Comparison of ENCODE assay signal across 11 cellular contexts in genomic region chr1:175129997-175130648, GRCh38.
DNase-seq lines count a peak whose midpoint lies in the region; ATAC-seq, FAIRE-seq and TF ChIP-seq lines count a peak whose summit lies in the region.
"Had no signal": no experiment of that assay in that cellular context is flagged by ENCODE, and none has a peak within 500 bp of the region (broad histone marks: within the 10 kb centered on the region; RNA-seq: fewer than 3 reads in every experiment).

No MANE protein-coding gene starts in this region.

- in situ Hi-C loops in GM12878 (cut with MboI): loop anchor here (5.0 kb wide), 1 partner anchor 358 kb away; no protein-coding TSS in a partner anchor

- H3K27me3 ChIP-seq in Loucy (ENCODE audit: insufficient read depth, low read length, poor library complexity, severe bottlenecking) (no peaks in the 10 kb centered on the region), GM12878 (replicated peaks in 1 of 2; ENCODE audit: control insufficient read depth in 2 of 2, insufficient read depth in 2 of 2, low read length in 1 of 2) (no peaks in the 10 kb centered on the region), left lung (no peaks in the 10 kb centered on the region), testis (no peaks in the 10 kb centered on the region)

- H3K4me1 Mint-ChIP-seq in stimulated activated effector memory CD8-positive, alpha-beta T cell treated with anti-CD3 and anti-CD28 coated beads, Interleukin-12 subunit alpha, Interleukin-12 subunit beta, amount 100 ng/mL, for 72 hours: no peaks in the 10 kb centered on the region

- POLR2A ChIA-PET in GM12878 (lab: Charles Lee): no interaction called here

- no peaks in the 10 kb centered on the region for H3F3A ChIP-seq in Loucy (ENCODE audit: low read depth)

- H3K4me3 Mint-ChIP-seq in stimulated activated effector memory CD8-positive, alpha-beta T cell treated with anti-CD3 and anti-CD28 coated beads, Interleukin-12 subunit alpha, Interleukin-12 subunit beta, amount 100 ng/mL, for 72 hours: no peak overlapping the region

- RAD21 ChIA-PET in GM12878 (lab: Charles Lee; ENCODE audit: unreplicated experiment): interaction anchor here (2.1 kb wide), 1 partner anchor 16 kb away, joined by 6 read pairs; no protein-coding TSS in a partner anchor

- no peaks in the 10 kb centered on the region for H3K9me3 Mint-ChIP-seq in stimulated activated effector memory CD8-positive, alpha-beta T cell treated with anti-CD3 and anti-CD28 coated beads, Interleukin-12 subunit alpha, Interleukin-12 subunit beta, amount 100 ng/mL, for 72 hours

- CTCF ChIA-PET in GM12878 (lab: Yijun Ruan, JAX): interaction anchor here (1.5 to 10.9 kb wide), 3 partner anchors 17 to 101 kb away, joined by 6 to 135 read pairs (median 8); no protein-coding TSS in a partner anchor

- no peak overlapping the region for H3K4me3 ChIP-seq in Loucy (ENCODE audit: low read length, poor library complexity, severe bottlenecking)
- H3K4me3 ChIP-seq in GM12878: no peak overlapping the region
- no peak overlapping the region for H3K4me3 ChIP-seq in left lung
- no peak overlapping the region for H3K4me3 ChIP-seq in testis

- FAIRE-seq in GM12878 (lab: Jason Lieb, UNC): no peak
- FAIRE-seq: small intestine had no signal

- H2AFZ ChIP-seq in Loucy (ENCODE audit: low read length) (peak overlapping the region; percentile 75), GM12878 (ENCODE audit: control insufficient read depth, low read depth, low read length) (no peak overlapping the region; the same call in 1 of the 2 replicates)

- no peak overlapping the region for H3K27ac Mint-ChIP-seq in stimulated activated effector memory CD8-positive, alpha-beta T cell treated with anti-CD3 and anti-CD28 coated beads, Interleukin-12 subunit alpha, Interleukin-12 subunit beta, amount 100 ng/mL, for 72 hours

- H3K4me2 ChIP-seq in Loucy (ENCODE audit: low read depth, low read length, poor library complexity, severe bottlenecking): no peak overlapping the region
- peak overlapping the region; percentile 14; the same call in 1 of the 2 replicates for H3K4me2 ChIP-seq in GM12878 (ENCODE audit: control insufficient read depth, insufficient read depth)

- 19% methylated on average over 5 of the region's 5 CpGs for WGBS in GM12878 (ENCODE audit: insufficient coverage, insufficient replicate concordance, low lambda C conversion rate, missing lambda C conversion rate)
- 66 to 69% methylated on average over 5 of the region's 5 CpGs for WGBS in testis, 2 donors

- BruUV-seq in GM12878 (replicated peaks; lab: Mats Ljungman, UMichigan): no TSS peak

- H3K9me3 ChIP-seq in Loucy (ENCODE audit: insufficient read depth, low read depth, low read length) (no peaks in the 10 kb centered on the region), GM12878 (replicated peaks; ENCODE audit: control insufficient read depth, insufficient read depth, low read length) (no peaks in the 10 kb centered on the region), left lung (no peaks in the 10 kb centered on the region), testis (no peaks in the 10 kb centered on the region)

- TF ChIP-seq CTCF in Loucy (conservative IDR thresholded peaks at IDR 0.05; ENCODE audit: low read length) (no peak), GM12878 (IDR thresholded peaks at IDR 0.05 in 2 of 3, conservative IDR thresholded peaks at IDR 0.05 in 1 of 3; ENCODE audit: control insufficient read depth in 2 of 3, extremely low read depth in 1 of 3, insufficient read depth in 1 of 3, low read depth in 3 of 3, low read length in 3 of 3) (no peak), left lung (IDR thresholded peaks at IDR 0.05) (no peak), testis (IDR thresholded peaks at IDR 0.05) (no peak)

- H3K79me2 ChIP-seq in Loucy (ENCODE audit: insufficient read depth, low read length) (no peaks in the 10 kb centered on the region), GM12878 (ENCODE audit: control insufficient read depth, insufficient read depth, low read length) (no peaks in the 10 kb centered on the region)

- H3K36me3 Mint-ChIP-seq in stimulated activated effector memory CD8-positive, alpha-beta T cell treated with anti-CD3 and anti-CD28 coated beads, Interleukin-12 subunit alpha, Interleukin-12 subunit beta, amount 100 ng/mL, for 72 hours: no peaks in the 10 kb centered on the region

- peak; percentile 12 for DNase-seq in AG08396 (ENCODE audit: low spot score)
- DNase-seq in GM12878 (ENCODE audit: low read depth, low spot score): no peak
- DNase-seq in left lung: no peak
- DNase-seq in NCI-H1105 treated with DMSO at 0.1 percent for 48 hours (lab: John Stamatoyannopoulos, UW): no peak
- DNase-seq in testis: no peak
- DNase-seq in stimulated activated effector memory CD8-positive, alpha-beta T cell treated with anti-CD3 and anti-CD28 coated beads, Interleukin-12 subunit alpha, Interleukin-12 subunit beta, amount 100 ng/mL, for 72 hours (ENCODE audit: low spot score in 2 of 2): no peak
- no peak for DNase-seq in OCI-M2 (lab: John Stamatoyannopoulos, UW; ENCODE audit: unreplicated experiment)
- DNase-seq: activated naive CD4-positive, alpha-beta T cell treated with Interleukin-2 at 50 U/mL for 16 hours had no signal

- SMC1A ChIA-PET in GM12878 (lab: Charles Lee; ENCODE audit: uncharacterized antibody, unreplicated experiment): interaction anchor here (0.7 to 4.0 kb wide), 3 partner anchors 12 to 100 kb away, joined by 3 to 22 read pairs (median 3); no protein-coding TSS in a partner anchor

- H3K4me1 ChIP-seq in Loucy (ENCODE audit: insufficient read depth, low read length, poor library complexity, severe bottlenecking) (peaks cover 23% of the 10 kb centered on the region), GM12878 (ENCODE audit: control insufficient read depth, insufficient read depth, low read length) (peaks cover 28% of the 10 kb centered on the region), left lung (peaks cover 8 to 36% of the 10 kb centered on the region in 2 donors), testis (peaks cover 8% of the 10 kb centered on the region)

- ATAC-seq in GM12878 (no peak; the same call in 2 of the 3 replicates), left lung (peak; percentile 16)
- ATAC-seq in stimulated activated effector memory CD8-positive, alpha-beta T cell treated with anti-CD3 and anti-CD28 coated beads, Interleukin-12 subunit alpha, Interleukin-12 subunit beta, amount 100 ng/mL, for 72 hours: no peak

- intact Hi-C loops in GM12878 (cut with micrococcal nuclease; ENCODE audit: unreplicated experiment) (loop anchor here (5.0 to 10.0 kb wide), 2 partner anchors 245 to 358 kb away; no protein-coding TSS in a partner anchor), left lung (cut with DNase I) (loop anchor here in 1 of 2 donors (5.0 kb wide), 1 partner anchor 98 kb away; no protein-coding TSS in a partner anchor), testis (cut with DNase I; ENCODE audit: low total_unique reads) (no loop called here)

- H4K20me1 ChIP-seq in Loucy (ENCODE audit: insufficient read depth, low read length, poor library complexity, severe bottlenecking) (no peaks in the 10 kb centered on the region), GM12878 (ENCODE audit: control insufficient read depth, insufficient read depth) (no peaks in the 10 kb centered on the region)

- no peaks in the 10 kb centered on the region for H3K9me2 ChIP-seq in Loucy (replicated peaks; ENCODE audit: low read depth, low read length)

- TF ChIP-seq POLR2A in GM12878 (IDR thresholded peaks at IDR 0.05; ENCODE audit: low read depth, low read length) (no peak), testis (IDR thresholded peaks at IDR 0.05) (no peak)

- TF ChIP-seq EP300 in GM12878 (IDR thresholded peaks at IDR 0.05; ENCODE audit: borderline replicate concordance in 1 of 2, control insufficient read depth in 1 of 2, low read depth in 2 of 2, low read length in 2 of 2): no peak

- H3K36me3 ChIP-seq in Loucy (ENCODE audit: insufficient read depth, low read length) (no peaks in the 10 kb centered on the region), GM12878 (ENCODE audit: control insufficient read depth in 2 of 2, insufficient read depth in 2 of 2, low read length in 1 of 2) (no peaks in the 10 kb centered on the region), left lung (no peaks in the 10 kb centered on the region), testis (ENCODE audit: low read depth, missing control alignments) (no peaks in the 10 kb centered on the region)

- TF ChIP-seq RAD21 in GM12878 (IDR thresholded peaks at IDR 0.05; ENCODE audit: insufficient read depth, low read depth, low read length): no peak

- H3K27ac ChIP-seq in GM12878 (ENCODE audit: control insufficient read depth, insufficient read depth): no peak overlapping the region
- H3K27ac ChIP-seq in left lung: peak overlapping the region; percentile 50 to 60
- H3K27ac ChIP-seq in testis: no peak overlapping the region
- H3K27ac ChIP-seq: HL-60 had no signal

- H3K9ac ChIP-seq in Loucy (ENCODE audit: low read depth, low read length, poor library complexity, severe bottlenecking) (no peak overlapping the region), GM12878 (ENCODE audit: control insufficient read depth, insufficient read depth, low read length) (no peak overlapping the region)

TF ChIP-seq in GM12878, 131 proteins besides CTCF, POLR2A, EP300 and RAD21:
- peak; percentile 74 for TF ChIP-seq RFX5 (IDR thresholded peaks at IDR 0.05; ENCODE audit: low read depth, low read length)
- TF ChIP-seq ESRRA (IDR thresholded peaks at IDR 0.05; ENCODE audit: low read length): no peak
- TF ChIP-seq CREB1 (IDR thresholded peaks at IDR 0.05; ENCODE audit: low read depth): peak; percentile 48; the same call in 1 of the 2 replicates
TF ChIP-seq in GM12878: peak in this region for 2.

Comparison
In these comparisons a context has a peak if more than half of its experiments do, and no peak if none do; other contexts are left out.
1. H3K27ac ChIP-seq: peak in left lung (2 of 2); none in GM12878 (single experiment) and testis (0 of 2).